In genomic region chr5:156913719-156914370, GRCh38 we compare ENCODE assay signal across 1 cellular context.
TF ChIP-seq lines count a peak whose summit lies in the region.

No MANE protein-coding gene starts in this region.

TF ChIP-seq in GM12878, 131 proteins besides CTCF, POLR2A, EP300 and RAD21 (continued from another document and continues in another):
- peak; percentile 78 for TF ChIP-seq RELB (IDR thresholded peaks at IDR 0.05; ENCODE audit: low read depth)
- no peak for TF ChIP-seq TCF7 (IDR thresholded peaks at IDR 0.05; ENCODE audit: borderline replicate concordance)
- no peak for TF ChIP-seq ZZZ3 (IDR thresholded peaks at IDR 0.05; ENCODE audit: control insufficient read depth, insufficient read length, low read depth)
- TF ChIP-seq, protein P1, sequence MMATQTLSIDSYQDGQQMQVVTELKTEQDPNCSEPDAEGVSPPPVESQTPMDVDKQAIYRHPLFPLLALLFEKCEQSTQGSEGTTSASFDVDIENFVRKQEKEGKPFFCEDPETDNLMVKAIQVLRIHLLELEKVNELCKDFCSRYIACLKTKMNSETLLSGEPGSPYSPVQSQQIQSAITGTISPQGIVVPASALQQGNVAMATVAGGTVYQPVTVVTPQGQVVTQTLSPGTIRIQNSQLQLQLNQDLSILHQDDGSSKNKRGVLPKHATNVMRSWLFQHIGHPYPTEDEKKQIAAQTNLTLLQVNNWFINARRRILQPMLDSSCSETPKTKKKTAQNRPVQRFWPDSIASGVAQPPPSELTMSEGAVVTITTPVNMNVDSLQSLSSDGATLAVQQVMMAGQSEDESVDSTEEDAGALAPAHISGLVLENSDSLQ (IDR thresholded peaks at IDR 0.05) = peak; percentile 47; the same call in 1 of the 2 replicates
- no peak for TF ChIP-seq NFYA (IDR thresholded peaks at IDR 0.05; ENCODE audit: borderline replicate concordance, low read depth, low read length)
- TF ChIP-seq YBX1 (IDR thresholded peaks at IDR 0.05) = no peak
- TF ChIP-seq MTA3 (IDR thresholded peaks at IDR 0.05; ENCODE audit: borderline replicate concordance, low read length) = peak; percentile 49; the same call in 1 of the 2 replicates
- no peak for TF ChIP-seq BRCA1 (IDR thresholded peaks at IDR 0.05; ENCODE audit: low read depth, low read length)
- TF ChIP-seq SMARCA5 (IDR thresholded peaks at IDR 0.05) = peak; percentile 25; the same call in 1 of the 2 replicates
- no peak for TF ChIP-seq MXI1 (IDR thresholded peaks at IDR 0.05; ENCODE audit: low read depth, low read length)
- TF ChIP-seq, protein P2, sequence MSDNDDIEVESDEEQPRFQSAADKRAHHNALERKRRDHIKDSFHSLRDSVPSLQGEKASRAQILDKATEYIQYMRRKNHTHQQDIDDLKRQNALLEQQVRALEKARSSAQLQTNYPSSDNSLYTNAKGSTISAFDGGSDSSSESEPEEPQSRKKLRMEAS (IDR thresholded peaks at IDR 0.05; ENCODE audit: low read depth, low read length) = no peak
- peak; percentile 83 for TF ChIP-seq IKZF1 (conservative IDR thresholded peaks at IDR 0.05)
- TF ChIP-seq FOXK2 (IDR thresholded peaks at IDR 0.05) = no peak
- no peak for TF ChIP-seq HDAC6 (IDR thresholded peaks at IDR 0.05; ENCODE audit: unreplicated experiment)
- TF ChIP-seq ZBTB11 (CRISPR knock-in tag; IDR thresholded peaks at IDR 0.05) = no peak
- TF ChIP-seq TBL1XR1 (IDR thresholded peaks at IDR 0.05; ENCODE audit: low read depth, low read length) = no peak
- no peak for TF ChIP-seq ZBED1 (IDR thresholded peaks at IDR 0.05; ENCODE audit: borderline replicate concordance)
- no peak for TF ChIP-seq MYC (IDR thresholded peaks at IDR 0.05; ENCODE audit: insufficient read depth, insufficient read length, insufficient replicate concordance, low read length, severe bottlenecking)
- TF ChIP-seq FOXM1 (IDR thresholded peaks at IDR 0.05; ENCODE audit: low read depth, low read length) = no peak
- 0 out of 2 replicates have a peak, but pooled peaks have one; percentile 44 for TF ChIP-seq TAF1 (IDR thresholded peaks at IDR 0.05; ENCODE audit: borderline replicate concordance, low read depth, low read length)
- TF ChIP-seq ZNF384 (IDR thresholded peaks at IDR 0.05; ENCODE audit: borderline replicate concordance, low read depth, low read length) = peak; percentile 84; the same call in 1 of the 2 replicates
- TF ChIP-seq, protein P3, sequence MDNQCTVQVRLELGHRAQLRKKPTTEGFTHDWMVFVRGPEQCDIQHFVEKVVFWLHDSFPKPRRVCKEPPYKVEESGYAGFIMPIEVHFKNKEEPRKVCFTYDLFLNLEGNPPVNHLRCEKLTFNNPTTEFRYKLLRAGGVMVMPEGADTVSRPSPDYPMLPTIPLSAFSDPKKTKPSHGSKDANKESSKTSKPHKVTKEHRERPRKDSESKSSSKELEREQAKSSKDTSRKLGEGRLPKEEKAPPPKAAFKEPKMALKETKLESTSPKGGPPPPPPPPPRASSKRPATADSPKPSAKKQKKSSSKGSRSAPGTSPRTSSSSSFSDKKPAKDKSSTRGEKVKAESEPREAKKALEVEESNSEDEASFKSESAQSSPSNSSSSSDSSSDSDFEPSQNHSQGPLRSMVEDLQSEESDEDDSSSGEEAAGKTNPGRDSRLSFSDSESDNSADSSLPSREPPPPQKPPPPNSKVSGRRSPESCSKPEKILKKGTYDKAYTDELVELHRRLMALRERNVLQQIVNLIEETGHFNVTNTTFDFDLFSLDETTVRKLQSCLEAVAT (IDR thresholded peaks at IDR 0.05) = 0 out of 2 replicates have a peak, but pooled peaks have one; percentile 18
- TF ChIP-seq ETV6 (conservative IDR thresholded peaks at IDR 0.05 in 1 of 2, IDR thresholded peaks at IDR 0.05 in 1 of 2; ENCODE audit: borderline replicate concordance in 1 of 2, low read depth in 1 of 2) = peak in 1 of 2 experiments; percentile 52; a peak in 1 of 4 replicates
- no peak for TF ChIP-seq GATAD2B (conservative IDR thresholded peaks at IDR 0.05; ENCODE audit: low read depth)
- TF ChIP-seq, protein P4, sequence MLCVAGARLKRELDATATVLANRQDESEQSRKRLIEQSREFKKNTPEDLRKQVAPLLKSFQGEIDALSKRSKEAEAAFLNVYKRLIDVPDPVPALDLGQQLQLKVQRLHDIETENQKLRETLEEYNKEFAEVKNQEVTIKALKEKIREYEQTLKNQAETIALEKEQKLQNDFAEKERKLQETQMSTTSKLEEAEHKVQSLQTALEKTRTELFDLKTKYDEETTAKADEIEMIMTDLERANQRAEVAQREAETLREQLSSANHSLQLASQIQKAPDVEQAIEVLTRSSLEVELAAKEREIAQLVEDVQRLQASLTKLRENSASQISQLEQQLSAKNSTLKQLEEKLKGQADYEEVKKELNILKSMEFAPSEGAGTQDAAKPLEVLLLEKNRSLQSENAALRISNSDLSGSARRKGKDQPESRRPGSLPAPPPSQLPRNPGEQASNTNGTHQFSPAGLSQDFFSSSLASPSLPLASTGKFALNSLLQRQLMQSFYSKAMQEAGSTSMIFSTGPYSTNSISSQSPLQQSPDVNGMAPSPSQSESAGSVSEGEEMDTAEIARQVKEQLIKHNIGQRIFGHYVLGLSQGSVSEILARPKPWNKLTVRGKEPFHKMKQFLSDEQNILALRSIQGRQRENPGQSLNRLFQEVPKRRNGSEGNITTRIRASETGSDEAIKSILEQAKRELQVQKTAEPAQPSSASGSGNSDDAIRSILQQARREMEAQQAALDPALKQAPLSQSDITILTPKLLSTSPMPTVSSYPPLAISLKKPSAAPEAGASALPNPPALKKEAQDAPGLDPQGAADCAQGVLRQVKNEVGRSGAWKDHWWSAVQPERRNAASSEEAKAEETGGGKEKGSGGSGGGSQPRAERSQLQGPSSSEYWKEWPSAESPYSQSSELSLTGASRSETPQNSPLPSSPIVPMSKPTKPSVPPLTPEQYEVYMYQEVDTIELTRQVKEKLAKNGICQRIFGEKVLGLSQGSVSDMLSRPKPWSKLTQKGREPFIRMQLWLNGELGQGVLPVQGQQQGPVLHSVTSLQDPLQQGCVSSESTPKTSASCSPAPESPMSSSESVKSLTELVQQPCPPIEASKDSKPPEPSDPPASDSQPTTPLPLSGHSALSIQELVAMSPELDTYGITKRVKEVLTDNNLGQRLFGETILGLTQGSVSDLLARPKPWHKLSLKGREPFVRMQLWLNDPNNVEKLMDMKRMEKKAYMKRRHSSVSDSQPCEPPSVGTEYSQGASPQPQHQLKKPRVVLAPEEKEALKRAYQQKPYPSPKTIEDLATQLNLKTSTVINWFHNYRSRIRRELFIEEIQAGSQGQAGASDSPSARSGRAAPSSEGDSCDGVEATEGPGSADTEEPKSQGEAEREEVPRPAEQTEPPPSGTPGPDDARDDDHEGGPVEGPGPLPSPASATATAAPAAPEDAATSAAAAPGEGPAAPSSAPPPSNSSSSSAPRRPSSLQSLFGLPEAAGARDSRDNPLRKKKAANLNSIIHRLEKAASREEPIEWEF (IDR thresholded peaks at IDR 0.05; ENCODE audit: insufficient replicate concordance, low read depth, low read length) = no peak
- no peak for TF ChIP-seq JUNB (IDR thresholded peaks at IDR 0.05)
- TF ChIP-seq MEF2B (IDR thresholded peaks at IDR 0.05; ENCODE audit: partially characterized antibody, poor library complexity, severe bottlenecking) = peak; percentile 44
- no peak for TF ChIP-seq NRF1 (conservative IDR thresholded peaks at IDR 0.05; ENCODE audit: low read depth, low read length)
- TF ChIP-seq SKIL (IDR thresholded peaks at IDR 0.05; ENCODE audit: low read depth, poor library complexity, severe bottlenecking) = peak; percentile 27
- no peak for TF ChIP-seq SRF (IDR thresholded peaks at IDR 0.05; ENCODE audit: low read depth in 2 of 2, low read length in 2 of 2)
- TF ChIP-seq SUPT20H (IDR thresholded peaks at IDR 0.05; ENCODE audit: borderline replicate concordance, control insufficient read depth, low read depth, low read length) = no peak
- no peak for TF ChIP-seq CREB1 (IDR thresholded peaks at IDR 0.05; ENCODE audit: low read depth)
- TF ChIP-seq, protein P5, sequence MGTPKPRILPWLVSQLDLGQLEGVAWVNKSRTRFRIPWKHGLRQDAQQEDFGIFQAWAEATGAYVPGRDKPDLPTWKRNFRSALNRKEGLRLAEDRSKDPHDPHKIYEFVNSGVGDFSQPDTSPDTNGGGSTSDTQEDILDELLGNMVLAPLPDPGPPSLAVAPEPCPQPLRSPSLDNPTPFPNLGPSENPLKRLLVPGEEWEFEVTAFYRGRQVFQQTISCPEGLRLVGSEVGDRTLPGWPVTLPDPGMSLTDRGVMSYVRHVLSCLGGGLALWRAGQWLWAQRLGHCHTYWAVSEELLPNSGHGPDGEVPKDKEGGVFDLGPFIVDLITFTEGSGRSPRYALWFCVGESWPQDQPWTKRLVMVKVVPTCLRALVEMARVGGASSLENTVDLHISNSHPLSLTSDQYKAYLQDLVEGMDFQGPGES (IDR thresholded peaks at IDR 0.05) = no peak
- TF ChIP-seq, protein P6, sequence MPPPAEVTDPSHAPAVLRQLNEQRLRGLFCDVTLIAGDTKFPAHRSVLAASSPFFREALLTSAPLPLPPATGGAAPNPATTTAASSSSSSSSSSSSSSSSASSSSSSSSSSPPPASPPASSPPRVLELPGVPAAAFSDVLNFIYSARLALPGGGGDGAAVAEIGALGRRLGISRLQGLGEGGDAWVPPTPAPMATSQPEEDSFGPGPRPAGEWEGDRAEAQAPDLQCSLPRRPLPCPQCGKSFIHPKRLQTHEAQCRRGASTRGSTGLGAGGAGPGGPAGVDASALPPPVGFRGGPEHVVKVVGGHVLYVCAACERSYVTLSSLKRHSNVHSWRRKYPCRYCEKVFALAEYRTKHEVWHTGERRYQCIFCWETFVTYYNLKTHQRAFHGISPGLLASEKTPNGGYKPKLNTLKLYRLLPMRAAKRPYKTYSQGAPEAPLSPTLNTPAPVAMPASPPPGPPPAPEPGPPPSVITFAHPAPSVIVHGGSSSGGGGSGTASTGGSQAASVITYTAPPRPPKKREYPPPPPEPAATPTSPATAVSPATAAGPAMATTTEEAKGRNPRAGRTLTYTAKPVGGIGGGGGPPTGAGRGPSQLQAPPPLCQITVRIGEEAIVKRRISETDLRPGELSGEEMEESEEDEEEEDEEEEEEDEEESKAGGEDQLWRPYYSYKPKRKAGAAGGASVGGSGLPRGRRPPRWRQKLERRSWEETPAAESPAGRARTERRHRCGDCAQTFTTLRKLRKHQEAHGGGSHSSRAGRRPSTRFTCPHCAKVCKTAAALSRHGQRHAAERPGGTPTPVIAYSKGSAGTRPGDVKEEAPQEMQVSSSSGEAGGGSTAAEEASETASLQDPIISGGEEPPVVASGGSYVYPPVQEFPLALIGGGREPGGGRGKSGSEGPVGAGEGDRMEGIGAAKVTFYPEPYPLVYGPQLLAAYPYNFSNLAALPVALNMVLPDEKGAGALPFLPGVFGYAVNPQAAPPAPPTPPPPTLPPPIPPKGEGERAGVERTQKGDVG (CRISPR knock-in tag; IDR thresholded peaks at IDR 0.05) = no peak
- TF ChIP-seq, protein P7, sequence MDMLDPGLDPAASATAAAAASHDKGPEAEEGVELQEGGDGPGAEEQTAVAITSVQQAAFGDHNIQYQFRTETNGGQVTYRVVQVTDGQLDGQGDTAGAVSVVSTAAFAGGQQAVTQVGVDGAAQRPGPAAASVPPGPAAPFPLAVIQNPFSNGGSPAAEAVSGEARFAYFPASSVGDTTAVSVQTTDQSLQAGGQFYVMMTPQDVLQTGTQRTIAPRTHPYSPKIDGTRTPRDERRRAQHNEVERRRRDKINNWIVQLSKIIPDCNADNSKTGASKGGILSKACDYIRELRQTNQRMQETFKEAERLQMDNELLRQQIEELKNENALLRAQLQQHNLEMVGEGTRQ (IDR thresholded peaks at IDR 0.05; ENCODE audit: borderline replicate concordance, low read depth, low read length) = no peak
